In genomic region chr2:47869859-47870258, GRCh38 we compare ENCODE assay signal across 17 cellular contexts. TPM values are rescaled to one million over a fixed set of nuclear protein-coding genes. Genes with fewer than 3 reads are reported as not detected.
A peak's percentile ranks its signal among the peaks of the same experiment; 100 is the strongest.
DNase-seq lines count a peak whose midpoint lies in the region; ATAC-seq and TF ChIP-seq lines count a peak whose summit lies in the region.
"Had no signal": no experiment of that assay in that cellular context is flagged by ENCODE, and none has a peak within 500 bp of the region (broad histone marks: within the 10 kb centered on the region; RNA-seq: fewer than 3 reads in every experiment).

No MANE protein-coding gene starts in this region.

- peaks cover 39% of the 10 kb centered on the region for H3K4me1 ChIP-seq in HUES64 (ENCODE audit: insufficient read depth, low read length)
- H3K4me1 ChIP-seq: BE2C had no signal

- intact Hi-C loops in CD4-positive, alpha-beta T cell (cut with DNase I, micrococcal nuclease): no loop called here

- in situ Hi-C loops in brain microvascular endothelial cell (cut with HindIII; ENCODE audit: low pct_ligation_motif_present, low sequenced_read_pairs): no loop called here

- no peak for TF ChIP-seq CTCF in CD4-positive, alpha-beta T cell (IDR thresholded peaks at IDR 0.05)
- TF ChIP-seq CTCF in brain microvascular endothelial cell (IDR thresholded peaks at IDR 0.05; ENCODE audit: low read depth, low read length, missing control alignments): no peak

- no peaks in the 10 kb centered on the region for H3K27me3 Mint-ChIP-seq in CD4-positive, alpha-beta T cell
- no peaks in the 10 kb centered on the region for H3K27me3 Mint-ChIP-seq in naive thymus-derived CD8-positive, alpha-beta T cell
- H3K27me3 Mint-ChIP-seq: type B pancreatic cell had no signal

- no peak overlapping the region for H3K4me3 ChIP-seq in HUES64 (ENCODE audit: low read length)
- no peak overlapping the region for H3K4me3 ChIP-seq in brain microvascular endothelial cell (ENCODE audit: low read depth, low read length)
- H3K4me3 ChIP-seq: GM12878 had no signal

- H3K9me3 Mint-ChIP-seq in CD4-positive, alpha-beta T cell: no peaks in the 10 kb centered on the region
- H3K9me3 Mint-ChIP-seq in naive thymus-derived CD8-positive, alpha-beta T cell: no peaks in the 10 kb centered on the region
- H3K9me3 Mint-ChIP-seq: type B pancreatic cell had no signal

- H3K36me3 ChIP-seq in HUES64 (ENCODE audit: insufficient read depth, low read length) (no peaks in the 10 kb centered on the region; the same call in 1 of the 2 replicates), brain microvascular endothelial cell (replicated peaks) (no peaks in the 10 kb centered on the region)
- H3K36me3 ChIP-seq: BE2C had no signal

- 72% methylated on average over 1 of the region's 1 CpG for WGBS in HUES64

- H3K4me1 Mint-ChIP-seq in CD4-positive, alpha-beta T cell (ENCODE audit: low read depth): peaks cover 85% of the 10 kb centered on the region
- H3K4me1 Mint-ChIP-seq in naive thymus-derived CD8-positive, alpha-beta T cell: peaks cover 36 to 92% (median 86%) of the 10 kb centered on the region in 4 donors

- peak overlapping the region; percentile 44 for H3K27ac Mint-ChIP-seq in CD4-positive, alpha-beta T cell
- peak overlapping the region in 9 of 10 donors; percentile 24 to 90 (median 65) for H3K27ac Mint-ChIP-seq in naive thymus-derived CD8-positive, alpha-beta T cell

- H3K27me3 ChIP-seq in CD4-positive, alpha-beta T cell (ENCODE audit: control insufficient read depth, insufficient read depth, low read length): no peaks in the 10 kb centered on the region
- H3K27me3 ChIP-seq in HUES64 (ENCODE audit: insufficient read depth, low read length) (no peaks in the 10 kb centered on the region), brain microvascular endothelial cell (replicated peaks) (no peaks in the 10 kb centered on the region)
- H3K27me3 ChIP-seq: BE2C, foreskin keratinocyte had no signal

- no peak overlapping the region for H3K27ac ChIP-seq in CD4-positive, alpha-beta T cell (ENCODE audit: low read depth, low read length)
- H3K27ac ChIP-seq in HUES64 (ENCODE audit: low read depth, low read length): peak overlapping the region; percentile 46
- no peak overlapping the region for H3K27ac ChIP-seq in brain microvascular endothelial cell
- H3K27ac ChIP-seq: foreskin keratinocyte, VCaP had no signal

- peaks cover 42% of the 10 kb centered on the region for H3K36me3 Mint-ChIP-seq in CD4-positive, alpha-beta T cell (ENCODE audit: low read depth)
- peaks cover 0 to 34% (median 0%) of the 10 kb centered on the region in 3 donors for H3K36me3 Mint-ChIP-seq in naive thymus-derived CD8-positive, alpha-beta T cell

- H3K9me3 ChIP-seq in CD4-positive, alpha-beta T cell (ENCODE audit: control insufficient read depth, low read length): no peaks in the 10 kb centered on the region
- no peaks in the 10 kb centered on the region for H3K9me3 ChIP-seq in HUES64 (ENCODE audit: insufficient read depth, low read depth, low read length)
- H3K9me3 ChIP-seq: BE2C had no signal

- POLR2A ChIA-PET in CD4-positive, alpha-beta T cell (lab: Charles Lee): interaction anchor here (1.0 to 1.7 kb wide), 2 partner anchors 19 to 48 kb away, joined by 3 to 5 read pairs; no protein-coding TSS in a partner anchor
- POLR2A ChIA-PET in naive thymus-derived CD8-positive, alpha-beta T cell (lab: Charles Lee): interaction anchor here (1.2 kb wide), 1 partner anchor 10 kb away, joined by 3 read pairs; no protein-coding TSS in a partner anchor

- no peak for ATAC-seq in CD4-positive, alpha-beta T cell (ENCODE audit: poor library complexity)
- ATAC-seq in naive thymus-derived CD8-positive, alpha-beta T cell: no peak
- no peak for ATAC-seq in GM18519 (IDR thresholded peaks at IDR 0.05; ENCODE audit: low FRiP score, unreplicated experiment)
- ATAC-seq: foreskin keratinocyte, GM12878, SK-N-SH treated with all-trans-retinoic acid at 6 μM for 48 hours had no signal

- CTCF ChIA-PET in CD4-positive, alpha-beta T cell (lab: Charles Lee): interaction anchor here (1.2 kb wide), 1 partner anchor 14 kb away, joined by 4 read pairs; no protein-coding TSS in a partner anchor

- no peak overlapping the region for H3K9ac ChIP-seq in HUES64 (ENCODE audit: low read depth, low read length)

- no peak overlapping the region for H3K4me3 Mint-ChIP-seq in CD4-positive, alpha-beta T cell
- H3K4me3 Mint-ChIP-seq in naive thymus-derived CD8-positive, alpha-beta T cell: no peak overlapping the region
- H3K4me3 Mint-ChIP-seq: type B pancreatic cell had no signal

- no peak for DNase-seq in CD4-positive, alpha-beta T cell
- DNase-seq in brain microvascular endothelial cell: peak; percentile 27
- no peak for DNase-seq in naive thymus-derived CD8-positive, alpha-beta T cell
- no peak for DNase-seq in NCI-H2196 (lab: John Stamatoyannopoulos, UW; ENCODE audit: unreplicated experiment)
- DNase-seq in NOMO-1 treated with dmso at 0.1 percent for 144 hours (lab: John Stamatoyannopoulos, UW; ENCODE audit: unreplicated experiment): no peak
- DNase-seq in NCI-H1417 treated with DMSO at 0.1 percent for 48 hours (lab: John Stamatoyannopoulos, UW): no peak
- DNase-seq: BE2C; effector CD4-positive, alpha-beta T cell; foreskin keratinocyte; NCI-H1048; NCI-H226 had no signal

RNA-seq across cellular contexts. Expression of gene FBXO11, which starts 36.4 kb away (rescaled TPM):
- total RNA-seq in CD4-positive, alpha-beta T cell: 100 to 1,000 TPM; 121 to 126 TPM
- 37.5 TPM for polyA plus RNA-seq in HUES64 (2013, experiment 1 of 2)
- polyA plus RNA-seq in HUES64 (2013, experiment 2 of 2): 41.0 TPM
- 10 to 100 TPM; 96.6 to 97.7 TPM for total RNA-seq in naive thymus-derived CD8-positive, alpha-beta T cell
- 10 to 100 TPM in 1 of 3 donors, 1 to 10 TPM in 2; 5.0 to 10.4 (median 6.3) TPM for polyA plus RNA-seq in naive thymus-derived CD8-positive, alpha-beta T cell
